Comparison of ENCODE assay signal across 15 cellular contexts in genomic region chr6:44049989-44050871, GRCh38.
DNase-seq lines count a peak whose midpoint lies in the region; ATAC-seq and TF ChIP-seq lines count a peak whose summit lies in the region.
"Had no signal": no experiment of that assay in that cellular context is flagged by ENCODE, and none has a peak within 500 bp of the region (broad histone marks: within the 10 kb centered on the region; RNA-seq: fewer than 3 reads in every experiment).

No MANE protein-coding gene starts in this region.

- H3K36me3 Mint-ChIP-seq in neural crest cell (ENCODE audit: low read depth) = no peaks in the 10 kb centered on the region

- ATAC-seq in HG03469 (IDR thresholded peaks at IDR 0.05; ENCODE audit: unreplicated experiment) (no peak), GM21737 (IDR thresholded peaks at IDR 0.05; ENCODE audit: unreplicated experiment) (no peak)

- H3K4me1 Mint-ChIP-seq in neural crest cell = peaks cover 5% of the 10 kb centered on the region

- no peak overlapping the region for H3K4me3 Mint-ChIP-seq in neural crest cell
- H3K4me3 Mint-ChIP-seq: stimulated activated naive CD8-positive, alpha-beta T cell treated with anti-CD3 and anti-CD28 coated beads, Interleukin-15, Interleukin-2, amounts not matched to agents 100 ng/mL and 50 ng/mL, for 24 hours had no signal

- DNase-seq in RPMI7951 (ENCODE audit: low read depth) = peak; percentile 90
- peak; percentile 30 for DNase-seq in fibroblast of gingiva (ENCODE audit: low read depth)
- no peak for DNase-seq in neural crest cell (ENCODE audit: low read depth, low spot score)
- no peak for DNase-seq in NOMO-1 (lab: John Stamatoyannopoulos, UW; ENCODE audit: unreplicated experiment in 2 of 2)
- no peak for DNase-seq in NCI-H1105 treated with DMSO at 0.1 percent for 48 hours (lab: John Stamatoyannopoulos, UW)
- DNase-seq: activated CD8-positive, alpha-beta memory T cell treated with anti-CD3 and anti-CD28 coated beads, Interleukin-2, amount 50 U/mL, for 48 hours; amniotic stem cell; DMS79 treated with DMSO at 0.1 percent for 48 hours; NCI-H2171 treated with DMSO at 0.1 percent for 48 hours; nucleus accumbens; stimulated activated CD4-positive, alpha-beta T cell treated with anti-CD3 and anti-CD28 coated beads, Interleukin-2, amount 100 ng/mL, for 48 hours had no signal

- peak overlapping the region; percentile 19 for H3K27ac Mint-ChIP-seq in neural crest cell (ENCODE audit: unreplicated experiment)
- H3K27ac Mint-ChIP-seq: stimulated activated naive CD8-positive, alpha-beta T cell treated with anti-CD3 and anti-CD28 coated beads, Interleukin-15, Interleukin-2, amounts not matched to agents 100 ng/mL and 50 ng/mL, for 24 hours had no signal

- H3K27ac ChIP-seq in 22Rv1 = peak overlapping the region; percentile 72

- TF ChIP-seq CTCF in 22Rv1 (IDR thresholded peaks at IDR 0.05) (no peak), neural crest cell (conservative IDR thresholded peaks at IDR 0.05) (no peak)

- no peaks in the 10 kb centered on the region for H3K9me3 Mint-ChIP-seq in neural crest cell
- H3K9me3 Mint-ChIP-seq: stimulated activated naive CD8-positive, alpha-beta T cell treated with anti-CD3 and anti-CD28 coated beads, Interleukin-15, Interleukin-2, amounts not matched to agents 100 ng/mL and 50 ng/mL, for 24 hours had no signal

- H3K27me3 Mint-ChIP-seq in neural crest cell (ENCODE audit: low read depth) = peaks cover 2% of the 10 kb centered on the region

Comparison
In these comparisons a context has a peak if more than half of its experiments do, and no peak if none do; other contexts are left out.
1. DNase-seq: peak in RPMI7951 (single experiment) and fibroblast of gingiva (single experiment); none in neural crest cell (single experiment), NOMO-1 (0 of 2) and NCI-H1105 treated with DMSO at 0.1 percent for 48 hours (single experiment).